ENCODE assay signal across 13 cellular contexts in genomic region chr9:79263666-79264460, GRCh38.
DNase-seq lines count a peak whose midpoint lies in the region; ATAC-seq and TF ChIP-seq lines count a peak whose summit lies in the region.
"Had no signal": no experiment of that assay in that cellular context is flagged by ENCODE, and none has a peak within 500 bp of the region (broad histone marks: within the 10 kb centered on the region; RNA-seq: fewer than 3 reads in every experiment).

No MANE protein-coding gene starts in this region.

- H3K79me2 ChIP-seq in mammary epithelial cell (ENCODE audit: insufficient read depth, low read length) (no peaks in the 10 kb centered on the region), smooth muscle cell (ENCODE audit: low read depth) (no peaks in the 10 kb centered on the region)

- H3K27ac ChIP-seq in mammary epithelial cell (ENCODE audit: insufficient read depth, low read depth, low read length), result no peak overlapping the region
- no peak overlapping the region for H3K27ac ChIP-seq in body of pancreas
- no peak overlapping the region for H3K27ac ChIP-seq in smooth muscle cell (ENCODE audit: low read depth)
- H3K27ac ChIP-seq: KMS-11, upper lobe of right lung had no signal

- no peaks in the 10 kb centered on the region for H3K9me3 ChIP-seq in mammary epithelial cell (replicated peaks; ENCODE audit: insufficient read depth, low read length)
- no peaks in the 10 kb centered on the region for H3K9me3 ChIP-seq in body of pancreas
- no peaks in the 10 kb centered on the region for H3K9me3 ChIP-seq in smooth muscle cell (replicated peaks; ENCODE audit: low read depth)
- H3K9me3 ChIP-seq: upper lobe of right lung had no signal

- intact Hi-C loops in MCF 10A (cut with micrococcal nuclease), result no loop called here
- intact Hi-C loops in mammary epithelial cell (cut with micrococcal nuclease), result no loop called here
- intact Hi-C loops in body of pancreas (cut with DNase I), result no loop called here
- intact Hi-C loops in activated naive CD4-positive, alpha-beta T cell treated with anti-CD3 and anti-CD28 coated beads for 36 hours (cut with micrococcal nuclease), result no loop called here

- in situ Hi-C loops in mammary epithelial cell (cut with MboI; ENCODE audit: low sequenced_read_pairs in 2 of 2), result no loop called here

- H2AFZ ChIP-seq in mammary epithelial cell (ENCODE audit: low read depth, low read length) (no peak overlapping the region), smooth muscle cell (ENCODE audit: low read depth) (no peak overlapping the region)

- 83% methylated on average over 3 of the region's 3 CpGs for WGBS in mammary epithelial cell (ENCODE audit: low coverage, missing lambda C conversion rate)
- WGBS in body of pancreas, 2 donors, result 44 to 46% methylated on average over 3 of the region's 3 CpGs
- 71% methylated on average over 3 of the region's 3 CpGs for WGBS in smooth muscle cell (ENCODE audit: low lambda C conversion rate)

- DNase-seq in MCF 10A (ENCODE audit: unreplicated experiment), result peak; percentile 5
- no peak for DNase-seq in mammary epithelial cell
- peak; percentile 85 for DNase-seq in NCI-H146 (lab: John Stamatoyannopoulos, UW)
- peak in 3 of 4 donors; percentile 13 to 28 (median 14) for DNase-seq in body of pancreas
- no peak for DNase-seq in smooth muscle cell (lab: John Stamatoyannopoulos, UW; ENCODE audit: unreplicated experiment)
- no peak for DNase-seq in activated naive CD4-positive, alpha-beta T cell treated with anti-CD3 and anti-CD28 coated beads for 36 hours
- DNase-seq in activated naive CD8-positive, alpha-beta T cell treated with anti-CD3 and anti-CD28 coated beads, Interleukin-2, amount 50 U/mL, for 24 hours, result no peak
- DNase-seq: GDM1; NCI-H524 treated with DMSO at 0.1 percent for 48 hours; stimulated activated CD4-positive, alpha-beta T cell treated with anti-CD3 and anti-CD28 coated beads, Interleukin-15, amount 100 ng/mL, for 24 hours; upper lobe of right lung had no signal

- H3K27me3 ChIP-seq in mammary epithelial cell (ENCODE audit: insufficient read depth, low read length), result peaks cover 4% of the 10 kb centered on the region
- no peaks in the 10 kb centered on the region for H3K27me3 ChIP-seq in body of pancreas
- H3K27me3 ChIP-seq in smooth muscle cell (ENCODE audit: low read depth), result peaks cover 23% of the 10 kb centered on the region
- H3K27me3 ChIP-seq: upper lobe of right lung had no signal

- POLR2A ChIA-PET in MCF 10A (lab: Yijun Ruan, JAX), result interaction anchor here (0.7 kb wide), 1 partner anchor 492 kb away, joined by 3 read pairs; no protein-coding TSS in a partner anchor

- BruUV-seq in MCF 10A (replicated peaks; lab: Mats Ljungman, UMichigan) (no TSS peak), mammary epithelial cell (replicated peaks; lab: Mats Ljungman, UMichigan) (no TSS peak)

- H3F3A ChIP-seq in smooth muscle cell (ENCODE audit: low read depth), result peaks cover 7% of the 10 kb centered on the region

- H3K4me2 ChIP-seq in mammary epithelial cell (ENCODE audit: insufficient read depth, low read depth, low read length), result no peak overlapping the region
- peak overlapping the region; percentile 61 for H3K4me2 ChIP-seq in smooth muscle cell
- H3K4me2 ChIP-seq: KMS-11 had no signal

- ATAC-seq in body of pancreas (no peak), GM19467 (IDR thresholded peaks at IDR 0.05; ENCODE audit: unreplicated experiment) (no peak)
- ATAC-seq in activated naive CD8-positive, alpha-beta T cell treated with anti-CD3 and anti-CD28 coated beads, Interleukin-2, amount 50 U/mL, for 24 hours, result no peak
- ATAC-seq: upper lobe of right lung had no signal

- H3K27me3 Mint-ChIP-seq in MCF 10A (ENCODE audit: insufficient read depth, unreplicated experiment), result no peaks in the 10 kb centered on the region
- peaks cover 49% of the 10 kb centered on the region for H3K27me3 Mint-ChIP-seq in activated naive CD4-positive, alpha-beta T cell treated with anti-CD3 and anti-CD28 coated beads for 36 hours (ENCODE audit: low read depth)
- H3K27me3 Mint-ChIP-seq in activated naive CD8-positive, alpha-beta T cell treated with anti-CD3 and anti-CD28 coated beads, Interleukin-2, amount 50 U/mL, for 24 hours, result peaks cover 25% of the 10 kb centered on the region

- no peak overlapping the region for H3K4me3 Mint-ChIP-seq in MCF 10A (ENCODE audit: unreplicated experiment)
- H3K4me3 Mint-ChIP-seq in activated naive CD4-positive, alpha-beta T cell treated with anti-CD3 and anti-CD28 coated beads for 36 hours, result no peak overlapping the region
- H3K4me3 Mint-ChIP-seq in activated naive CD8-positive, alpha-beta T cell treated with anti-CD3 and anti-CD28 coated beads, Interleukin-2, amount 50 U/mL, for 24 hours, result no peak overlapping the region

- dilution Hi-C loops in mammary epithelial cell (cut with HindIII; ENCODE audit: low sequenced_read_pairs), result no loop called here

- H3K9ac ChIP-seq in mammary epithelial cell (ENCODE audit: insufficient read depth, low read length) (no peak overlapping the region), smooth muscle cell (ENCODE audit: low read depth) (no peak overlapping the region)
- H3K9ac ChIP-seq: KMS-11 had no signal

- CTCF ChIA-PET in MCF 10A (lab: Yijun Ruan, JAX) (interaction anchor here (0.7 to 1.1 kb wide), 2 partner anchors 10 to 310 kb away, joined by 3 read pairs; no protein-coding TSS in a partner anchor), mammary epithelial cell (lab: Charles Lee; ENCODE audit: low non-redundant PET) (no interaction called here)
- CTCF ChIA-PET in activated naive CD4-positive, alpha-beta T cell treated with anti-CD3 and anti-CD28 coated beads for 36 hours (lab: Charles Lee), result no interaction called here

- TF ChIP-seq POLR2A in body of pancreas (IDR thresholded peaks at IDR 0.05), result no peak

- no peaks in the 10 kb centered on the region for H3K4me1 Mint-ChIP-seq in MCF 10A (ENCODE audit: insufficient read depth, unreplicated experiment)
- H3K4me1 Mint-ChIP-seq in activated naive CD4-positive, alpha-beta T cell treated with anti-CD3 and anti-CD28 coated beads for 36 hours (ENCODE audit: low read depth), result peaks cover 6% of the 10 kb centered on the region
- peaks cover 1% of the 10 kb centered on the region for H3K4me1 Mint-ChIP-seq in activated naive CD8-positive, alpha-beta T cell treated with anti-CD3 and anti-CD28 coated beads, Interleukin-2, amount 50 U/mL, for 24 hours

- TF ChIP-seq CTCF in MCF 10A (IDR thresholded peaks at IDR 0.05; ENCODE audit: unreplicated experiment) (no peak), mammary epithelial cell (conservative IDR thresholded peaks at IDR 0.05 in 1 of 2, IDR thresholded peaks at IDR 0.05 in 1 of 2; ENCODE audit: extremely low read depth in 1 of 2, insufficient read depth in 1 of 2, low read depth in 1 of 2, low read length in 2 of 2) (no peak), body of pancreas (IDR thresholded peaks at IDR 0.05) (no peak), smooth muscle cell (IDR thresholded peaks at IDR 0.05; ENCODE audit: borderline replicate concordance, insufficient read depth, poor library complexity, severe bottlenecking) (no peak)

- H4K20me1 ChIP-seq in mammary epithelial cell (ENCODE audit: insufficient read depth, low read length) (no peaks in the 10 kb centered on the region), smooth muscle cell (ENCODE audit: low read depth) (no peaks in the 10 kb centered on the region)

- H3K4me1 ChIP-seq in mammary epithelial cell (ENCODE audit: insufficient read depth, low read length) (no peaks in the 10 kb centered on the region), body of pancreas (no peaks in the 10 kb centered on the region), smooth muscle cell (ENCODE audit: low read depth) (no peaks in the 10 kb centered on the region)
- H3K4me1 ChIP-seq: upper lobe of right lung had no signal

- H3K4me3 ChIP-seq in mammary epithelial cell (replicated peaks in 1 of 3; ENCODE audit: insufficient read depth in 1 of 3, low read depth in 2 of 3, low read length in 3 of 3), result no peak overlapping the region
- no peak overlapping the region for H3K4me3 ChIP-seq in body of pancreas
- no peak overlapping the region for H3K4me3 ChIP-seq in smooth muscle cell
- H3K4me3 ChIP-seq: upper lobe of right lung had no signal

- H3K36me3 ChIP-seq in mammary epithelial cell (ENCODE audit: insufficient read depth, low read length), result no peaks in the 10 kb centered on the region
- H3K36me3 ChIP-seq in body of pancreas (replicated peaks in 1 of 2; ENCODE audit: insufficient read depth in 1 of 2, low read depth in 2 of 2), result no peaks in the 10 kb centered on the region
- no peaks in the 10 kb centered on the region for H3K36me3 ChIP-seq in smooth muscle cell (ENCODE audit: low read depth)
- H3K36me3 ChIP-seq: upper lobe of right lung had no signal

- H3K27ac Mint-ChIP-seq in MCF 10A (ENCODE audit: low read depth, unreplicated experiment), result no peak overlapping the region
- no peak overlapping the region for H3K27ac Mint-ChIP-seq in activated naive CD4-positive, alpha-beta T cell treated with anti-CD3 and anti-CD28 coated beads for 36 hours
- H3K27ac Mint-ChIP-seq in activated naive CD8-positive, alpha-beta T cell treated with anti-CD3 and anti-CD28 coated beads, Interleukin-2, amount 50 U/mL, for 24 hours, result no peak overlapping the region

- H3K9me3 Mint-ChIP-seq in MCF 10A (ENCODE audit: unreplicated experiment), result no peaks in the 10 kb centered on the region
- peaks cover 6% of the 10 kb centered on the region for H3K9me3 Mint-ChIP-seq in activated naive CD4-positive, alpha-beta T cell treated with anti-CD3 and anti-CD28 coated beads for 36 hours
- no peaks in the 10 kb centered on the region for H3K9me3 Mint-ChIP-seq in activated naive CD8-positive, alpha-beta T cell treated with anti-CD3 and anti-CD28 coated beads, Interleukin-2, amount 50 U/mL, for 24 hours

- H3K36me3 Mint-ChIP-seq in MCF 10A (ENCODE audit: insufficient read depth, unreplicated experiment), result no peaks in the 10 kb centered on the region
- peaks cover 1% of the 10 kb centered on the region for H3K36me3 Mint-ChIP-seq in activated naive CD4-positive, alpha-beta T cell treated with anti-CD3 and anti-CD28 coated beads for 36 hours (ENCODE audit: low read depth)
- H3K36me3 Mint-ChIP-seq in activated naive CD8-positive, alpha-beta T cell treated with anti-CD3 and anti-CD28 coated beads, Interleukin-2, amount 50 U/mL, for 24 hours (ENCODE audit: low read depth), result no peaks in the 10 kb centered on the region

Comparison
In these comparisons a context has a peak if more than half of its experiments do, and no peak if none do; other contexts are left out.
1. DNase-seq: peak in MCF 10A (single experiment), NCI-H146 (single experiment) and body of pancreas (3 of 4); none in mammary epithelial cell (single experiment), smooth muscle cell (single experiment), activated naive CD4-positive, alpha-beta T cell treated with anti-CD3 and anti-CD28 coated beads for 36 hours (single experiment) and activated naive CD8-positive, alpha-beta T cell treated with anti-CD3 and anti-CD28 coated beads, Interleukin-2, amount 50 U/mL, for 24 hours (single experiment).